1 cellular context compared by ENCODE assay signal in genomic region chr2:189835855-189836558, GRCh38.
A peak's percentile ranks its signal among the peaks of the same experiment; 100 is the strongest.
TF ChIP-seq lines count a peak whose summit lies in the region.

No MANE protein-coding gene starts in this region.

TF ChIP-seq in IMR-90, 13 proteins besides CTCF, POLR2A, EP300 and RAD21:
- TF ChIP-seq MAFK (IDR thresholded peaks at IDR 0.05; ENCODE audit: low read depth, low read length) (peak; percentile 56; the same call in 1 of the 2 replicates), NFE2L2 (IDR thresholded peaks at IDR 0.05; ENCODE audit: low read depth, low read length) (peak; percentile 40; the same call in 1 of the 2 replicates), FOS (IDR thresholded peaks at IDR 0.05; ENCODE audit: low read depth, low read length) (no peak)
